Comparison of ENCODE assay signal across 8 cellular contexts in genomic region chr7:100675581-100676350, GRCh38. TPM values are rescaled to one million over a fixed set of nuclear protein-coding genes. Genes with fewer than 3 reads are reported as not detected.
DNase-seq lines count a peak whose midpoint lies in the region; ATAC-seq and TF ChIP-seq lines count a peak whose summit lies in the region.

No MANE protein-coding gene starts in this region.

- POLR2A ChIA-PET in A673 (lab: Charles Lee; ENCODE audit: low non-redundant PET) = no interaction called here
- POLR2A ChIA-PET in activated naive CD8-positive, alpha-beta T cell treated with anti-CD3 and anti-CD28 coated beads, Interleukin-2, amount 10 ng/mL, durations not matched to agents 7 days and 5 days (lab: Charles Lee) = interaction anchor here (0.7 to 5.2 kb wide), 7 partner anchors 9 to 1652 kb away, joined by 3 to 41 read pairs (median 10); partner anchors contain the start of genes FBXO24, GIGYF1, LRCH4 and MOSPD3

- H3K23ac ChIP-seq in trophoblast cell (ENCODE audit: low read length) = no peak overlapping the region

- H3K4ac ChIP-seq in trophoblast cell (ENCODE audit: low read depth, low read length) = peak overlapping the region; percentile 25

- no peaks in the 10 kb centered on the region for H3K9me3 Mint-ChIP-seq in activated naive CD8-positive, alpha-beta T cell treated with anti-CD3 and anti-CD28 coated beads, Interleukin-2, amount 10 ng/mL, durations not matched to agents 7 days and 5 days

- H3K36me3 ChIP-seq in A673 (ENCODE audit: insufficient read depth, low read length, poor library complexity, severe bottlenecking) (peaks cover 39% of the 10 kb centered on the region), SK-N-MC (ENCODE audit: insufficient read depth, low read length) (peaks cover 33% of the 10 kb centered on the region), trophoblast cell (ENCODE audit: control insufficient read depth in 1 of 2, insufficient read depth in 2 of 2, low read length in 2 of 2) (peaks cover 43 to 44% of the 10 kb centered on the region in 2 experiments), transverse colon (peaks cover 0 to 23% (median 15%) of the 10 kb centered on the region in 4 donors)

- H3K4me3 ChIP-seq in A673 (ENCODE audit: low read depth, low read length, poor library complexity, severe bottlenecking) (peak overlapping the region; percentile 98), SK-N-MC (peak overlapping the region; percentile 97), trophoblast cell (ENCODE audit: low read depth, low read length) (peak overlapping the region; percentile 97), transverse colon (peak overlapping the region; percentile 77 to 100 (median 96))

- peak; percentile 33 for ATAC-seq in GM18867 (IDR thresholded peaks at IDR 0.05; ENCODE audit: unreplicated experiment)
- peak; percentile 56 for ATAC-seq in activated naive CD8-positive, alpha-beta T cell treated with anti-CD3 and anti-CD28 coated beads, Interleukin-2, amount 10 ng/mL, durations not matched to agents 7 days and 5 days (ENCODE audit: low read depth)

- TF ChIP-seq POLR2A in transverse colon (IDR thresholded peaks at IDR 0.05) = peak; percentile 22

- H3K4me3 Mint-ChIP-seq in activated naive CD8-positive, alpha-beta T cell treated with anti-CD3 and anti-CD28 coated beads, Interleukin-2, amount 10 ng/mL, durations not matched to agents 7 days and 5 days = peak overlapping the region; percentile 87

- peaks cover 8% of the 10 kb centered on the region for H3K4me1 ChIP-seq in A673 (ENCODE audit: insufficient read depth, low read length, poor library complexity, severe bottlenecking)
- H3K4me1 ChIP-seq in trophoblast cell (ENCODE audit: control insufficient read depth in 1 of 2, insufficient read depth in 2 of 2, low read length in 2 of 2) = peaks cover 0 to 4% of the 10 kb centered on the region in 2 experiments
- peaks cover 0 to 19% (median 9%) of the 10 kb centered on the region in 4 donors for H3K4me1 ChIP-seq in transverse colon

- H3K4me2 ChIP-seq in trophoblast cell (ENCODE audit: low read length) = peak overlapping the region; percentile 94

- H3K27ac Mint-ChIP-seq in activated naive CD8-positive, alpha-beta T cell treated with anti-CD3 and anti-CD28 coated beads, Interleukin-2, amount 10 ng/mL, durations not matched to agents 7 days and 5 days = peak overlapping the region; percentile 86

- H3K27me3 ChIP-seq in A673 (replicated peaks; ENCODE audit: insufficient read depth, low read depth, low read length, poor library complexity) = no peaks in the 10 kb centered on the region
- H3K27me3 ChIP-seq in trophoblast cell (ENCODE audit: insufficient read depth, low read length) = no peaks in the 10 kb centered on the region
- no peaks in the 10 kb centered on the region for H3K27me3 ChIP-seq in transverse colon

- in situ Hi-C loops in transverse colon (cut with MboI; ENCODE audit: low pct_ligation_motif_present in 1 of 4, low pct_unique_long_range_greater_than_20kb in 1 of 4, low sequenced_read_pairs in 3 of 4) = loop anchor here in 3 of 4 donors (10.0 to 25.0 kb wide), 3 partner anchors 88 to 213 kb away; partner anchors contain the start of genes FBXO24 (in 2 of the 3), LRCH4 (in 2 of the 3) and SPACDR (in 2 of the 3)

- no peak overlapping the region for H2BK5ac ChIP-seq in trophoblast cell (ENCODE audit: low read depth, low read length, poor library complexity)

- H3K9ac ChIP-seq in SK-N-MC (ENCODE audit: insufficient read length) (no peak overlapping the region), trophoblast cell (ENCODE audit: low read length) (peak overlapping the region; percentile 68)

- peaks cover 18% of the 10 kb centered on the region for H3K36me3 Mint-ChIP-seq in activated naive CD8-positive, alpha-beta T cell treated with anti-CD3 and anti-CD28 coated beads, Interleukin-2, amount 10 ng/mL, durations not matched to agents 7 days and 5 days

- H3K4me1 Mint-ChIP-seq in activated naive CD8-positive, alpha-beta T cell treated with anti-CD3 and anti-CD28 coated beads, Interleukin-2, amount 10 ng/mL, durations not matched to agents 7 days and 5 days = peaks cover 18% of the 10 kb centered on the region

- peak overlapping the region; percentile 50 for H4K8ac ChIP-seq in trophoblast cell (ENCODE audit: low read depth, low read length)

- peak overlapping the region; percentile 35 for H3K18ac ChIP-seq in trophoblast cell (ENCODE audit: low read length)

- no peak overlapping the region for H4K91ac ChIP-seq in trophoblast cell (ENCODE audit: low read depth, low read length)

- H2AFZ ChIP-seq in trophoblast cell (ENCODE audit: insufficient read depth, low read length, poor library complexity) = no peak overlapping the region

- peak overlapping the region; percentile 40 for H4K12ac ChIP-seq in trophoblast cell (ENCODE audit: low read depth, low read length)

- TF ChIP-seq CTCF in A673 (conservative IDR thresholded peaks at IDR 0.05; ENCODE audit: low read depth, low read length) = no peak
- TF ChIP-seq CTCF in transverse colon (IDR thresholded peaks at IDR 0.05) = no peak

- H2BK120ac ChIP-seq in trophoblast cell (ENCODE audit: insufficient read depth, low read length, poor library complexity) = no peak overlapping the region

- H3K14ac ChIP-seq in trophoblast cell (ENCODE audit: low read length) = no peak overlapping the region

- no peak for TF ChIP-seq EP300 in transverse colon (IDR thresholded peaks at IDR 0.05; ENCODE audit: low read depth)

- peak overlapping the region; percentile 66 for H2AK5ac ChIP-seq in trophoblast cell (ENCODE audit: low read length)

- no peaks in the 10 kb centered on the region for H3K9me3 ChIP-seq in A673 (ENCODE audit: low read depth, low read length, poor library complexity, severe bottlenecking)
- no peaks in the 10 kb centered on the region for H3K9me3 ChIP-seq in SK-N-MC (ENCODE audit: low read depth, low read length)
- H3K9me3 ChIP-seq in trophoblast cell (ENCODE audit: insufficient read depth, low read depth, low read length) = no peaks in the 10 kb centered on the region
- no peaks in the 10 kb centered on the region for H3K9me3 ChIP-seq in transverse colon

- H3K27ac ChIP-seq in A673 (ENCODE audit: low read depth, low read length, poor library complexity, severe bottlenecking) (peak overlapping the region; percentile 48), SK-N-MC (no peak overlapping the region; the same call in 1 of the 2 replicates), trophoblast cell (ENCODE audit: low read depth, low read length) (no peak overlapping the region), transverse colon (peak overlapping the region; percentile 94 to 100 (median 98))

- H3K27me3 Mint-ChIP-seq in activated naive CD8-positive, alpha-beta T cell treated with anti-CD3 and anti-CD28 coated beads, Interleukin-2, amount 10 ng/mL, durations not matched to agents 7 days and 5 days = peaks cover 5% of the 10 kb centered on the region

- peaks cover 20% of the 10 kb centered on the region for H3K79me2 ChIP-seq in trophoblast cell (ENCODE audit: control insufficient read depth, insufficient read depth, low read length, poor library complexity)

- peaks cover 17% of the 10 kb centered on the region for H3K79me1 ChIP-seq in trophoblast cell (ENCODE audit: low read length)

- intact Hi-C loops in A673 (cut with micrococcal nuclease; ENCODE audit: unreplicated experiment) (loop anchor here (10.0 kb wide), 1 partner anchor 91 kb away; the partner anchor contains the start of genes FBXO24 and LRCH4), cardiac septum (cut with DNase I) (loop anchor here (2.0 kb wide), 1 partner anchor 17 kb away; no protein-coding TSS in a partner anchor), transverse colon (cut with DNase I; ENCODE audit: low total_unique reads) (no loop called here)

- H2BK12ac ChIP-seq in trophoblast cell (ENCODE audit: low read length) = no peak overlapping the region

- BruUV-seq in A673 (replicated peaks; lab: Mats Ljungman, UMichigan) = no TSS peak

- DNase-seq in A673 (ENCODE audit: low spot score) = peak; percentile 83
- DNase-seq in HT-29 (ENCODE audit: low spot score) = peak; percentile 70
- DNase-seq in SK-N-MC (ENCODE audit: low read depth, low spot score) = no peak
- DNase-seq in activated naive CD8-positive, alpha-beta T cell treated with anti-CD3 and anti-CD28 coated beads, Interleukin-2, amount 10 ng/mL, durations not matched to agents 7 days and 5 days = peak; percentile 84
- DNase-seq in cardiac septum (ENCODE audit: low spot score) = peak; percentile 96
- DNase-seq in trophoblast cell = peak in 1 of 2 donors; percentile 30
- DNase-seq in transverse colon = peak; percentile 86

- no CpG with 5 or more reads among the region's 59 CpGs for WGBS in trophoblast cell (ENCODE audit: extremely low coverage, insufficient coverage, insufficient read length)
- 5% methylated on average over 32 of the region's 59 CpGs; no CpG with 5 or more reads in 1 of the 2 donors for WGBS in transverse colon (ENCODE audit: low coverage in 1 of 2), 2 donors

- CTCF ChIA-PET in A673 (lab: Charles Lee) = interaction anchor here (0.7 kb wide), 1 partner anchor 49 kb away, joined by 6 read pairs; no protein-coding TSS in a partner anchor

RNA-seq across cellular contexts. Expression of gene GNB2, which starts 2.2 kb away (rescaled TPM):
- total RNA-seq in A673 (2021) = 225 and 243 TPM in 2 replicates
- total RNA-seq in HT-29 (2014; rRNA removed; shearing (Covaris generic)) = 272 and 317 TPM in 2 replicates
- total RNA-seq in activated naive CD8-positive, alpha-beta T cell treated with anti-CD3 and anti-CD28 coated beads, Interleukin-2, amount 10 ng/mL, durations not matched to agents 7 days and 5 days = 100 to 1,000 TPM; 203 to 216 TPM
- total RNA-seq in cardiac septum = 123 TPM
- polyA plus RNA-seq in trophoblast cell (2013) = 144 and 147 TPM in 2 replicates
- 100 to 1,000 TPM; 192 to 301 (median 246) TPM for total RNA-seq in transverse colon

RNA-seq across cellular contexts. Expression of gene GIGYF1, which starts 18.3 kb away (rescaled TPM):
- total RNA-seq in A673 (2021) = 47.4 and 51.9 TPM in 2 replicates
- 44.6 and 46.9 TPM in 2 replicates for total RNA-seq in HT-29 (2014; rRNA removed; shearing (Covaris generic))
- 10 to 100 TPM; 71.5 to 75.2 TPM for total RNA-seq in activated naive CD8-positive, alpha-beta T cell treated with anti-CD3 and anti-CD28 coated beads, Interleukin-2, amount 10 ng/mL, durations not matched to agents 7 days and 5 days
- 23.9 TPM for total RNA-seq in cardiac septum
- 16.4 and 17.3 TPM in 2 replicates for polyA plus RNA-seq in trophoblast cell (2013)
- total RNA-seq in transverse colon = 100 to 1,000 TPM in 1 of 4 donors, 10 to 100 TPM in 3; 25.4 to 104 (median 51.8) TPM

RNA-seq across cellular contexts. Expression of gene ACTL6B, which starts 19.5 kb away (rescaled TPM):
- 0.31 TPM in 1 of 2 replicates, not detected in the other for total RNA-seq in A673 (2021)
- 0.13 TPM in 1 of 2 replicates, not detected in the other for total RNA-seq in HT-29 (2014; rRNA removed; shearing (Covaris generic))
- total RNA-seq in activated naive CD8-positive, alpha-beta T cell treated with anti-CD3 and anti-CD28 coated beads, Interleukin-2, amount 10 ng/mL, durations not matched to agents 7 days and 5 days = not detected
- not detected for total RNA-seq in cardiac septum
- not detected in 2 replicates for polyA plus RNA-seq in trophoblast cell (2013)
- total RNA-seq in transverse colon = not detected

RNA-seq across cellular contexts. Expression of gene POP7, which starts 30.2 kb away (rescaled TPM):
- total RNA-seq in A673 (2021) = 68.8 and 72.6 TPM in 2 replicates
- 222 and 231 TPM in 2 replicates for total RNA-seq in HT-29 (2014; rRNA removed; shearing (Covaris generic))
- total RNA-seq in activated naive CD8-positive, alpha-beta T cell treated with anti-CD3 and anti-CD28 coated beads, Interleukin-2, amount 10 ng/mL, durations not matched to agents 7 days and 5 days = 10 to 100 TPM; 29.6 to 32.8 TPM
- 25.1 TPM for total RNA-seq in cardiac septum
- polyA plus RNA-seq in trophoblast cell (2013) = 78.2 and 84.1 TPM in 2 replicates
- total RNA-seq in transverse colon = 10 to 100 TPM; 10.7 to 58.7 (median 34.1) TPM

RNA-seq across cellular contexts. Expression of gene TFR2, which starts 34.4 kb away (rescaled TPM):
- total RNA-seq in A673 (2021) = 1.4 and 2.0 TPM in 2 replicates
- 1.2 and 1.7 TPM in 2 replicates for total RNA-seq in HT-29 (2014; rRNA removed; shearing (Covaris generic))
- total RNA-seq in activated naive CD8-positive, alpha-beta T cell treated with anti-CD3 and anti-CD28 coated beads, Interleukin-2, amount 10 ng/mL, durations not matched to agents 7 days and 5 days = 10 to 100 TPM in 1 of 2 experiments, 1 to 10 TPM in 1; 9.1 to 11.0 TPM
- 0.13 TPM for total RNA-seq in cardiac septum
- polyA plus RNA-seq in trophoblast cell (2013) = 0.24 and 0.30 TPM in 2 replicates
- under 1 TPM in 3 of 4 donors, not detected in 1; 0.60 to 0.68 (median 0.64) TPM for total RNA-seq in transverse colon

Comparison
In these comparisons a context has a peak if more than half of its experiments do, and no peak if none do; other contexts are left out.
1. H3K27ac ChIP-seq: peak in A673 (single experiment) and transverse colon (4 of 4); none in SK-N-MC (single experiment) and trophoblast cell (single experiment).
2. Peak in every context shown above with its lines, with median percentiles within 50 percentile points of each other: H3K4me3 ChIP-seq.